8 cellular contexts compared by ENCODE assay signal in genomic region chr6:144581807-144582537, GRCh38.
A peak's percentile ranks its signal among the peaks of the same experiment; 100 is the strongest.
DNase-seq lines count a peak whose midpoint lies in the region; TF ChIP-seq lines count a peak whose summit lies in the region.

No MANE protein-coding gene starts in this region.

- H3K4me1 ChIP-seq in adipocyte (ENCODE audit: control insufficient read depth, insufficient read depth, low read length), result peaks cover 81% of the 10 kb centered on the region
- H3K4me1 ChIP-seq in transverse colon, result peaks cover 4 to 23% (median 9%) of the 10 kb centered on the region in 4 donors

- peak; percentile 41 for DNase-seq in NCI-H2227 (lab: John Stamatoyannopoulos, UW; ENCODE audit: unreplicated experiment)
- DNase-seq in adipocyte (ENCODE audit: low read depth), result no peak
- DNase-seq in iPS-NIHi7 (ENCODE audit: extremely low spot score), result peak; percentile 32
- no peak for DNase-seq in transverse colon
- DNase-seq in cerebellum (ENCODE audit: low spot score), result no peak
- no peak for DNase-seq in HPDE6-E6E7 (ENCODE audit: extremely low spot score)

- peak overlapping the region; percentile 80 for H3K9ac ChIP-seq in adipocyte (ENCODE audit: low read length)

- in situ Hi-C loops in transverse colon (cut with MboI; ENCODE audit: low pct_ligation_motif_present in 1 of 4, low pct_unique_long_range_greater_than_20kb in 1 of 4, low sequenced_read_pairs in 3 of 4), result loop anchor here (10.0 to 25.0 kb wide), 4 partner anchors 353 to 1055 kb away; no protein-coding TSS in a partner anchor

- no peaks in the 10 kb centered on the region for H3K9me3 ChIP-seq in adipocyte (ENCODE audit: control insufficient read depth, low read length)
- no peaks in the 10 kb centered on the region for H3K9me3 ChIP-seq in transverse colon

- intact Hi-C loops in transverse colon (cut with DNase I; ENCODE audit: low total_unique reads), result no loop called here

- H3K27me3 ChIP-seq in adipocyte (replicated peaks; ENCODE audit: control insufficient read depth, insufficient read depth, low read length) (no peaks in the 10 kb centered on the region), transverse colon (no peaks in the 10 kb centered on the region)

- H3K36me3 ChIP-seq in adipocyte (ENCODE audit: control insufficient read depth, insufficient read depth, low read length, severe bottlenecking) (peaks cover 21% of the 10 kb centered on the region), transverse colon (peaks cover 0 to 9% (median 0%) of the 10 kb centered on the region in 4 donors)

- TF ChIP-seq POLR2A in transverse colon (IDR thresholded peaks at IDR 0.05), result no peak

- H3K4me3 ChIP-seq in adipocyte (ENCODE audit: low read length) (peak overlapping the region; percentile 80), transverse colon (no peak overlapping the region)

- H3K27ac ChIP-seq in 22Rv1 (no peak overlapping the region), transverse colon (no peak overlapping the region)

- TF ChIP-seq EP300 in transverse colon (IDR thresholded peaks at IDR 0.05; ENCODE audit: low read depth), result no peak

- TF ChIP-seq CTCF in 22Rv1 (IDR thresholded peaks at IDR 0.05), result peak; percentile 81
- peak; percentile 56 for TF ChIP-seq CTCF in GM12873 (IDR thresholded peaks at IDR 0.05; ENCODE audit: insufficient read depth, low read depth, low read length, missing control alignments)
- peak; percentile 43 to 54 (median 48) for TF ChIP-seq CTCF in transverse colon (IDR thresholded peaks at IDR 0.05)

- WGBS in transverse colon (ENCODE audit: low coverage in 1 of 2), 2 donors, result 39 to 66% methylated on average over 5 of the region's 5 CpGs

Comparison
In these comparisons a context has a peak if more than half of its experiments do, and no peak if none do; other contexts are left out.
1. DNase-seq: peak in NCI-H2227 (single experiment) and iPS-NIHi7 (single experiment); none in adipocyte (single experiment), transverse colon (single experiment), cerebellum (single experiment) and HPDE6-E6E7 (single experiment).
2. Peak in every context shown above with its lines, with median percentiles within 50 percentile points of each other: CTCF ChIP-seq.